8 cellular contexts compared by ENCODE assay signal in the genomic region with DNA sequence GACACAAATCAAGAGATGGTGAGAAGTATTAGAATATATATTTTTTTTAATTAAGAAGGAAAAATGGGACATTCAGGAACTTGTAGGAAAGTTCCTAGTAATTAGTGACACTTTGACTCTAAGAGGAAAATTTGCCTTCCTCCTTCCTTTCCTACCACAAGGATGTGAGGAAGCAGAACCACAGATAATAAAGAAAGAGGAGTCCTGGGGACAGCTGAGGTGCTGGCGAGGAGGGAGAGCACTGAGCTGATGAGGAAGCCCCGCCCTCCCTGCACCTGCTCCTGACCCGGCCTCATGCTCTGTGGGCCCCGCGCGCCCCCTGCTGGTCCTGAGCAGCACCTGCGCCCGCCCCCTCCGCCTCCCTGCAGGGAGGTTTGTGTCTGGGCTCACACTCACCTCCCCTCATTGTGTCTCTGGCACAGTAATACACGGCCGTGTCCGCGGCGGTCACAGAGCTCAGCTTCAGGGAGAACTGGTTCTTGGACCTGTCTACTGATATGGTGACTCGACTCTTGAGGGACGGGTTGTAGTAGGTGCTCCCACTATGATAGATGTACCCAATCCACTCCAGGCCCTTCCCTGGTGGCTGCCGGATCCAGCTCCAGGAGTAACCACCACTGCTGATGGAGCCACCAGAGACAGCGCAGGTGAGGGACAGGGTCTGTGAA.
DNase-seq lines count a peak whose midpoint lies in the region; ATAC-seq and TF ChIP-seq lines count a peak whose summit lies in the region.
"Not testable (repeated sequence)": the region's sequence is repeated elsewhere in the genome, so short reads cannot be mapped to it uniquely, and the experiment has no call there.

No MANE protein-coding gene starts in this region.

- H3K4me1 Mint-ChIP-seq in stimulated activated naive CD8-positive, alpha-beta T cell treated with anti-CD3 and anti-CD28 coated beads, Interleukin-15, amount 100 ng/mL, for 72 hours = not testable (repeated sequence)

- ATAC-seq in DND-41 (ENCODE audit: insufficient read depth, low read depth) = peak; percentile 60
- not testable (repeated sequence) for ATAC-seq in lung (ENCODE audit: insufficient read depth, low FRiP score); stimulated activated naive CD8-positive, alpha-beta T cell treated with anti-CD3 and anti-CD28 coated beads, Interleukin-15, amount 100 ng/mL, for 72 hours

- H3K9me3 Mint-ChIP-seq in stimulated activated naive CD8-positive, alpha-beta T cell treated with anti-CD3 and anti-CD28 coated beads, Interleukin-15, amount 100 ng/mL, for 72 hours = not testable (repeated sequence)

- not testable (repeated sequence) for H3K9me3 ChIP-seq in DND-41 (ENCODE audit: insufficient read depth, low read length, severe bottlenecking); KOPT-K1 (ENCODE audit: insufficient read depth, low read length, poor library complexity, severe bottlenecking); lung (ENCODE audit: control insufficient read depth in 2 of 2, insufficient read depth in 1 of 2, low read length in 1 of 2)

- WGBS in lung, 2 donors = 20 to 35% methylated on average over 2 to 18 of the region's 18 CpGs

- peaks cover 44% of the 10 kb centered on the region for H3K27me3 Mint-ChIP-seq in stimulated activated naive CD8-positive, alpha-beta T cell treated with anti-CD3 and anti-CD28 coated beads, Interleukin-15, amount 100 ng/mL, for 72 hours

- H3K36me3 ChIP-seq in DND-41 (ENCODE audit: insufficient read depth, low read length) = peaks cover 29% of the 10 kb centered on the region
- not testable (repeated sequence) for H3K36me3 ChIP-seq in KOPT-K1 (ENCODE audit: insufficient read depth, low read length); brain microvascular endothelial cell (replicated peaks); lung (ENCODE audit: control insufficient read depth in 2 of 2, insufficient read depth in 2 of 2, low read length in 2 of 2)

- H3K4me3 ChIP-seq in DND-41 (ENCODE audit: low read depth in 1 of 2, low read length in 2 of 2) = peak overlapping the region; percentile 3 to 53; a peak in 3 of 4 replicates
- H3K4me3 ChIP-seq in brain microvascular endothelial cell (ENCODE audit: low read depth, low read length); lung: not testable (repeated sequence)

- H4K20me1 ChIP-seq in DND-41 (ENCODE audit: insufficient read depth, low read length) = not testable (repeated sequence)

- H3K4me3 Mint-ChIP-seq in stimulated activated naive CD8-positive, alpha-beta T cell treated with anti-CD3 and anti-CD28 coated beads, Interleukin-15, amount 100 ng/mL, for 72 hours = not testable (repeated sequence)

- peaks cover 58% of the 10 kb centered on the region for H3K4me1 ChIP-seq in DND-41 (ENCODE audit: insufficient read depth, low read length)
- H3K4me1 ChIP-seq in lung (ENCODE audit: control insufficient read depth in 2 of 2, insufficient read depth in 2 of 2, low read length in 2 of 2) = not testable (repeated sequence)

- H3K4me2 ChIP-seq in DND-41 (ENCODE audit: insufficient read depth, low read length) = peak overlapping the region; percentile 65

- not testable (repeated sequence) for H3K27me3 ChIP-seq in DND-41 (ENCODE audit: insufficient read depth, low read length, poor library complexity); brain microvascular endothelial cell (replicated peaks); lung (ENCODE audit: control insufficient read depth, insufficient read depth)

- H2AFZ ChIP-seq in DND-41 (ENCODE audit: low read depth, low read length) = peak overlapping the region; percentile 42

- in situ Hi-C loops in brain microvascular endothelial cell (cut with HindIII; ENCODE audit: low pct_ligation_motif_present, low sequenced_read_pairs) = not testable (repeated sequence)

- peaks cover 15% of the 10 kb centered on the region for H3K79me2 ChIP-seq in DND-41 (ENCODE audit: insufficient read depth, low read length)

- DNase-seq in DND-41 (peak; percentile 100), T-helper 22 cell (ENCODE audit: low read depth) (peak; percentile 51), activated T-cell treated with anti-CD3 and anti-CD28 coated beads for 1 hour (ENCODE audit: low read depth) (peak; percentile 50)
- DNase-seq in brain microvascular endothelial cell; lung (ENCODE audit: low spot score): not testable (repeated sequence)
- peak; percentile 56 to 76 for DNase-seq in stimulated activated CD4-positive, alpha-beta T cell treated with anti-CD3 and anti-CD28 coated beads, Interleukin-2, amount 100 ng/mL, for 24 hours
- DNase-seq in stimulated activated naive CD8-positive, alpha-beta T cell treated with anti-CD3 and anti-CD28 coated beads, Interleukin-15, amount 100 ng/mL, for 72 hours = peak; percentile 88 to 93

- peak overlapping the region; percentile 62 for H3K9ac ChIP-seq in DND-41 (ENCODE audit: low read depth, low read length)

- H3K27ac Mint-ChIP-seq in stimulated activated naive CD8-positive, alpha-beta T cell treated with anti-CD3 and anti-CD28 coated beads, Interleukin-15, amount 100 ng/mL, for 72 hours = peak overlapping the region in 1 of 2 donors; percentile 64

- peak; percentile 92 for TF ChIP-seq CTCF in DND-41 (IDR thresholded peaks at IDR 0.05; ENCODE audit: borderline replicate concordance, extremely low read depth, low read length, poor library complexity, severe bottlenecking)
- peak; percentile 29 for TF ChIP-seq CTCF in brain microvascular endothelial cell (IDR thresholded peaks at IDR 0.05; ENCODE audit: low read depth, low read length, missing control alignments)
- peak; percentile 1 for TF ChIP-seq CTCF in lung (IDR thresholded peaks at IDR 0.05; ENCODE audit: control extremely low read depth, extremely low read depth)

- H3K27ac ChIP-seq in DND-41 (ENCODE audit: low read length) (peak overlapping the region; percentile 93), KOPT-K1 (ENCODE audit: low read depth, low read length, poor library complexity, severe bottlenecking) (peak overlapping the region; percentile 59)
- H3K27ac ChIP-seq in brain microvascular endothelial cell; lung (ENCODE audit: low read depth in 1 of 2, low read length in 1 of 2): not testable (repeated sequence)

Comparison
In these comparisons a context has a peak if more than half of its experiments do, and no peak if none do; other contexts are left out.
1. CTCF ChIP-seq: peak in every context shown above with its lines; median percentile 92 in DND-41; 29 in brain microvascular endothelial cell; 1 in lung.